ENCODE assay signal across 24 cellular contexts in the genomic region with DNA sequence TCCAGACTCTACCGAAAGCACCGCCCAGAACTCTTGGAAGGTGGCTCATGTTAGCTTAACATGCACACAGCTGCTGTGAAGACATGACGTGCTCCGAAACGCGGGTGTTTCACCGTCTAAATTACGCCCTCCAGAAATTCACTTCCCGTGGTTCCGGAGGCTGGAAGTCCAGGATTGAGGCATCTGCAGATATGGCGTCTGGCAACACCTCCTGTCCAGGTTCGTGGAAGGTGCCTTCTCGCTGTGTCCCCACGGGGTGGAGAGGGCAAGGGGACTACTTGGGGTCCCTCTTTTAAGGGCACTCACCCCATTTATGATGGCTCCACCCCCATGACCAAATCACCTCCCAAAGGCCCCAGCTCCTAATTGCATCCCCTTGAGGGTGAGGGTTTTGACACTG.
DNase-seq lines count a peak whose midpoint lies in the region; FAIRE-seq and TF ChIP-seq lines count a peak whose summit lies in the region.
"Had no signal": no experiment of that assay in that cellular context is flagged by ENCODE, and none has a peak within 500 bp of the region (broad histone marks: within the 10 kb centered on the region; RNA-seq: fewer than 3 reads in every experiment).

No MANE protein-coding gene starts in this region.

- no peak overlapping the region for H3T11ph ChIP-seq in H9 (ENCODE audit: low read length)

- TF ChIP-seq POLR2A in H1 (IDR thresholded peaks at IDR 0.05; ENCODE audit: control extremely low read depth in 1 of 2, low read depth in 2 of 2, low read length in 2 of 2) (no peak), Peyer's patch (IDR thresholded peaks at IDR 0.05) (no peak)

- H3K56ac ChIP-seq in H9 (ENCODE audit: insufficient read length, low read depth, low read length) (no peak overlapping the region), H1 (replicated peaks; ENCODE audit: insufficient read length, low read depth, low read length) (no peak overlapping the region)

- H2AFZ ChIP-seq in H9 (ENCODE audit: low read length) (no peak overlapping the region), H1 (ENCODE audit: low read length) (no peak overlapping the region), smooth muscle cell (ENCODE audit: low read depth) (no peak overlapping the region)

- H3F3A ChIP-seq in smooth muscle cell (ENCODE audit: low read depth) = no peaks in the 10 kb centered on the region

- H4K20me1 ChIP-seq in BLaER1 = no peaks in the 10 kb centered on the region
- H4K20me1 ChIP-seq in BLaER1 treated with 17β-estradiol and CSF1 and Interleukin-3, amounts not matched to agents 10 nM and 100 nM = no peaks in the 10 kb centered on the region
- no peaks in the 10 kb centered on the region for H4K20me1 ChIP-seq in H9 (ENCODE audit: control insufficient read depth, insufficient read depth, insufficient read length)
- H4K20me1 ChIP-seq in H1 (replicated peaks in 1 of 2; ENCODE audit: control insufficient read depth in 1 of 2, insufficient read depth in 2 of 2, low read length in 2 of 2) = no peaks in the 10 kb centered on the region
- H4K20me1 ChIP-seq in smooth muscle cell (ENCODE audit: low read depth) = no peaks in the 10 kb centered on the region

- H3K27ac ChIP-seq in BLaER1 (peak overlapping the region; percentile 11; the same call in 1 of the 2 replicates), H9 (ENCODE audit: insufficient read length, low read depth, low read length) (no peak overlapping the region), H1 (ENCODE audit: low read depth, low read length) (no peak overlapping the region), smooth muscle cell (ENCODE audit: low read depth) (no peak overlapping the region), Peyer's patch (no peak overlapping the region)
- H3K27ac ChIP-seq in BLaER1 treated with 17β-estradiol and CSF1 and Interleukin-3, amounts not matched to agents 10 nM and 100 nM = peak overlapping the region in 3 of 11 experiments; percentile 42 to 89 (median 89); a peak in 4 of 22 replicates
- H3K27ac ChIP-seq: C4-2B had no signal

- H4K91ac ChIP-seq in H9 (ENCODE audit: insufficient read length, low read depth, low read length) = no peak overlapping the region
- H4K91ac ChIP-seq in H1 (replicated peaks; ENCODE audit: insufficient read length, low read length) = peak overlapping the region; percentile 100

- H3K36me3 ChIP-seq in BLaER1 (no peaks in the 10 kb centered on the region), H1 (ENCODE audit: control insufficient read depth in 2 of 4, insufficient read depth in 4 of 4, low read length in 3 of 4) (0 out of 8 replicates have a peak, but pooled peaks cover 0 to 2% (median 0%) of the 10 kb centered on the region in 4 experiments), smooth muscle cell (ENCODE audit: low read depth) (no peaks in the 10 kb centered on the region), Peyer's patch (no peaks in the 10 kb centered on the region)
- H3K36me3 ChIP-seq in BLaER1 treated with 17β-estradiol and CSF1 and Interleukin-3, amounts not matched to agents 10 nM and 100 nM = no peaks in the 10 kb centered on the region

- no peak overlapping the region for H3K23ac ChIP-seq in H9 (ENCODE audit: insufficient read length, low read depth, low read length)
- H3K23ac ChIP-seq in H1 (ENCODE audit: insufficient read length) = no peak overlapping the region

- no peak overlapping the region for H4K8ac ChIP-seq in H9 (replicated peaks; ENCODE audit: insufficient read length, low read depth, low read length)
- no peak overlapping the region for H4K8ac ChIP-seq in H1 (ENCODE audit: extremely low read depth, insufficient read depth, low read length)

- H2AK5ac ChIP-seq in H9 (ENCODE audit: insufficient read length, low read length) (no peak overlapping the region), H1 (ENCODE audit: low read depth, low read length) (peak overlapping the region; percentile 99)

- CTCF ChIA-PET in H1 (lab: Charles Lee; ENCODE audit: partially characterized antibody) = interaction anchor here (0.7 to 1.7 kb wide), 2 partner anchors 15 to 20 kb away, joined by 3 read pairs; no protein-coding TSS in a partner anchor

- H3K4me3 ChIP-seq in BLaER1 = no peak overlapping the region
- H3K4me3 ChIP-seq in BLaER1 treated with 17β-estradiol and CSF1 and Interleukin-3, amounts not matched to agents 10 nM and 100 nM = no peak overlapping the region
- no peak overlapping the region for H3K4me3 ChIP-seq in H1 (ENCODE audit: extremely low read depth in 1 of 4, insufficient read depth in 2 of 4, low read depth in 3 of 4, low read length in 4 of 4)
- no peak overlapping the region for H3K4me3 ChIP-seq in smooth muscle cell
- H3K4me3 ChIP-seq in Peyer's patch = no peak overlapping the region
- H3K4me3 ChIP-seq: GM12878 had no signal

- FAIRE-seq in H1 (lab: Jason Lieb, UNC) = no peak
- FAIRE-seq: A204.1, D721Med, GM12878, GM12892, GM18507 had no signal

- peaks cover 1% of the 10 kb centered on the region; the same call in 1 of the 2 replicates for H3K27me3 Mint-ChIP-seq in H9 (ENCODE audit: low read depth)
- H3K27me3 Mint-ChIP-seq: B cell had no signal

- H2BK120ac ChIP-seq in H9 (ENCODE audit: low read depth, low read length, poor library complexity, severe bottlenecking) = no peak overlapping the region
- peak overlapping the region; percentile 12 for H2BK120ac ChIP-seq in H1 (replicated peaks; ENCODE audit: low read depth, low read length)

- H2BK15ac ChIP-seq in H9 (ENCODE audit: low read depth, low read length) (no peak overlapping the region), H1 (ENCODE audit: low read length) (peak overlapping the region; percentile 36; the same call in 1 of the 2 replicates)

- H3K18ac ChIP-seq in H9 (ENCODE audit: insufficient read length, low read depth, low read length) (peak overlapping the region; percentile 36), H1 (ENCODE audit: extremely low read depth, low read length) (peak overlapping the region; percentile 93)

- H2BK5ac ChIP-seq in H9 (ENCODE audit: insufficient read length, low read length) (no peak overlapping the region), H1 (ENCODE audit: low read depth, low read length) (peak overlapping the region; percentile 100; the same call in 1 of the 2 replicates)

- no peak for TF ChIP-seq EP300 in H1 (IDR thresholded peaks at IDR 0.05; ENCODE audit: borderline replicate concordance in 1 of 2, low read depth in 2 of 2, low read length in 2 of 2)

- H3K4me2 ChIP-seq in BLaER1 (peak overlapping the region; percentile 86), H9 (ENCODE audit: insufficient read depth, insufficient read length, low read length) (no peak overlapping the region), H1 (ENCODE audit: insufficient read depth in 1 of 2, low read depth in 2 of 2, low read length in 2 of 2) (no peak overlapping the region), smooth muscle cell (no peak overlapping the region)
- H3K4me2 ChIP-seq in BLaER1 treated with 17β-estradiol and CSF1 and Interleukin-3, amounts not matched to agents 10 nM and 100 nM = peak overlapping the region in 8 of 11 experiments; percentile 23 to 92 (median 87); a peak in 15 of 22 replicates

- H3K23me2 ChIP-seq in H9 (ENCODE audit: insufficient read length, low read depth, low read length, poor library complexity, severe bottlenecking) = no peaks in the 10 kb centered on the region
- H3K23me2 ChIP-seq in H1 (ENCODE audit: low read depth, low read length) = no peaks in the 10 kb centered on the region

- no peaks in the 10 kb centered on the region; a peak in 3 of 5 replicates for H3K9me3 Mint-ChIP-seq in H9

- H3K79me2 ChIP-seq in H9 (ENCODE audit: insufficient read depth, low read length) = no peaks in the 10 kb centered on the region
- no peaks in the 10 kb centered on the region for H3K79me2 ChIP-seq in H1 (ENCODE audit: control insufficient read depth in 1 of 2, insufficient read depth in 2 of 2, low read length in 2 of 2)
- H3K79me2 ChIP-seq in smooth muscle cell (ENCODE audit: low read depth) = no peaks in the 10 kb centered on the region

- DNase-seq in H9 = no peak
- DNase-seq in H1 (ENCODE audit: low read depth in 1 of 2, low spot score in 2 of 2) = no peak
- DNase-seq in activated T-cell treated with anti-CD3 and anti-CD28 coated beads, Interleukin-2, amount 50 U/mL, for 1 hour = no peak
- DNase-seq in Ammon's horn (ENCODE audit: low spot score) = no peak
- no peak for DNase-seq in smooth muscle cell (lab: John Stamatoyannopoulos, UW; ENCODE audit: unreplicated experiment)
- DNase-seq in Peyer's patch = no peak
- DNase-seq: 8988T; ACHN; Caco-2; Calu3; CD4-positive, alpha-beta T cell; CD8-positive, alpha-beta T cell; DMS79 treated with DMSO at 0.1 percent for 48 hours; EL; GDM1 had no signal

- no peak for TF ChIP-seq RAD21 in H1 (IDR thresholded peaks at IDR 0.05 in 1 of 2, conservative IDR thresholded peaks at IDR 0.05 in 1 of 2; ENCODE audit: low read depth in 2 of 2, low read length in 2 of 2)

- H2BK12ac ChIP-seq in H9 (ENCODE audit: insufficient read length, low read depth, low read length) (no peak overlapping the region), H1 (ENCODE audit: low read depth, low read length) (peak overlapping the region; percentile 99; the same call in 1 of the 2 replicates)

- WGBS in H9 (ENCODE audit: extremely low coverage, insufficient read length, low lambda C conversion rate) = no CpG with 5 or more reads among the region's 14 CpGs
- WGBS in H1 (ENCODE audit: extremely low coverage in 1 of 2, insufficient coverage in 1 of 2, insufficient read length in 1 of 2, insufficient replicate concordance in 2 of 2, low coverage in 1 of 2, low lambda C conversion rate in 2 of 2, missing lambda C conversion rate in 1 of 2), 2 experiments = 95% methylated on average over 14 of the region's 14 CpGs; no CpG with 5 or more reads in 1 of the 2 experiments
- WGBS in smooth muscle cell (ENCODE audit: low lambda C conversion rate) = 87% methylated on average over 14 of the region's 14 CpGs

- H3K36me3 Mint-ChIP-seq in H9 (ENCODE audit: insufficient read depth in 1 of 3, low read depth in 3 of 3) = peaks cover 0 to 8% (median 0%) of the 10 kb centered on the region in 3 experiments; a peak in 1 of 7 replicates
- H3K36me3 Mint-ChIP-seq: CD8-positive, alpha-beta T cell had no signal

- peaks cover 53 to 56% of the 10 kb centered on the region in 2 experiments for H3K4me1 Mint-ChIP-seq in H9
- H3K4me1 Mint-ChIP-seq: B cell had no signal

- no peak overlapping the region for H3K14ac ChIP-seq in H9 (ENCODE audit: insufficient read depth, low read length)
- no peak overlapping the region for H3K14ac ChIP-seq in H1 (ENCODE audit: insufficient read length)

- POLR2A ChIA-PET in H1 (lab: Charles Lee; ENCODE audit: partially characterized antibody) = interaction anchor here (1.9 kb wide), 1 partner anchor 10 kb away, joined by 5 read pairs; no protein-coding TSS in a partner anchor

- H3K9me3 ChIP-seq in BLaER1 (no peaks in the 10 kb centered on the region), H9 (ENCODE audit: control insufficient read depth, low read depth, low read length) (no peaks in the 10 kb centered on the region), H1 (ENCODE audit: insufficient read depth in 2 of 2, low read depth in 1 of 2, low read length in 1 of 2) (no peaks in the 10 kb centered on the region), smooth muscle cell (replicated peaks; ENCODE audit: low read depth) (no peaks in the 10 kb centered on the region), Peyer's patch (no peaks in the 10 kb centered on the region)
- no peaks in the 10 kb centered on the region for H3K9me3 ChIP-seq in BLaER1 treated with 17β-estradiol and CSF1 and Interleukin-3, amounts not matched to agents 10 nM and 100 nM (replicated peaks in 1 of 11)
- H3K9me3 ChIP-seq: Caco-2 had no signal

- H3K4me1 ChIP-seq in BLaER1 (peaks cover 56% of the 10 kb centered on the region), H9 (ENCODE audit: insufficient read depth, low read length) (peaks cover 8% of the 10 kb centered on the region; the same call in 1 of the 2 replicates), H1 (replicated peaks in 1 of 4; ENCODE audit: control insufficient read depth in 3 of 4, insufficient read depth in 4 of 4, low read length in 3 of 4) (peaks cover 11 to 46% (median 30%) of the 10 kb centered on the region in 4 experiments), smooth muscle cell (ENCODE audit: low read depth) (peaks cover 28% of the 10 kb centered on the region), Peyer's patch (no peaks in the 10 kb centered on the region)
- peaks cover 27 to 60% (median 55%) of the 10 kb centered on the region in 10 experiments for H3K4me1 ChIP-seq in BLaER1 treated with 17β-estradiol and CSF1 and Interleukin-3, amounts not matched to agents 10 nM and 100 nM
- H3K4me1 ChIP-seq: Caco-2 had no signal

- H3K9ac ChIP-seq in BLaER1 (no peak overlapping the region), H9 (ENCODE audit: extremely low read depth, insufficient read length, low read length) (no peak overlapping the region), H1 (replicated peaks in 1 of 4; ENCODE audit: extremely low read depth in 1 of 4, low read depth in 3 of 4, low read length in 3 of 4) (no peak overlapping the region), smooth muscle cell (ENCODE audit: low read depth) (no peak overlapping the region)
- no peak overlapping the region for H3K9ac ChIP-seq in BLaER1 treated with 17β-estradiol and CSF1 and Interleukin-3, amounts not matched to agents 10 nM and 100 nM

- H3K4ac ChIP-seq in H9 (ENCODE audit: low read depth, low read length) (no peak overlapping the region), H1 (replicated peaks; ENCODE audit: insufficient read length, low read depth, low read length) (peak overlapping the region; percentile 86)

- H2BK20ac ChIP-seq in H9 (ENCODE audit: low read depth, low read length, poor library complexity, severe bottlenecking) (no peak overlapping the region), H1 (ENCODE audit: low read length) (peak overlapping the region; percentile 100)

- H3K79me1 ChIP-seq in H9 (ENCODE audit: insufficient read depth, low read depth, low read length, poor library complexity, severe bottlenecking) = no peaks in the 10 kb centered on the region
- no peaks in the 10 kb centered on the region for H3K79me1 ChIP-seq in H1 (ENCODE audit: low read depth, low read length)

- peak overlapping the region in 1 of 3 experiments; percentile 54; a peak in 1 of 7 replicates for H3K27ac Mint-ChIP-seq in H9
- H3K27ac Mint-ChIP-seq: B cell; CD4-positive, alpha-beta T cell; CD8-positive, alpha-beta T cell had no signal

- TF ChIP-seq CTCF in H9 (conservative IDR thresholded peaks at IDR 0.05) (no peak), H1 (IDR thresholded peaks at IDR 0.05; ENCODE audit: control extremely low read depth in 1 of 3, insufficient read depth in 1 of 3, low read depth in 1 of 3, low read length in 3 of 3) (no peak), smooth muscle cell (IDR thresholded peaks at IDR 0.05; ENCODE audit: borderline replicate concordance, insufficient read depth, poor library complexity, severe bottlenecking) (no peak), Peyer's patch (IDR thresholded peaks at IDR 0.05) (no peak)

- H4K5ac ChIP-seq in H9 (ENCODE audit: insufficient read length, low read depth, low read length) = no peak overlapping the region
- peak overlapping the region; percentile 16 for H4K5ac ChIP-seq in H1 (ENCODE audit: insufficient read length, low read depth, low read length)

- H3K4me3 Mint-ChIP-seq in H9 = no peak overlapping the region
- H3K4me3 Mint-ChIP-seq: B cell; CD4-positive, alpha-beta T cell; CD8-positive, alpha-beta T cell had no signal

- H3K27me3 ChIP-seq in BLaER1 (peaks cover 11% of the 10 kb centered on the region), H9 (ENCODE audit: insufficient read depth, low read length) (no peaks in the 10 kb centered on the region), H1 (replicated peaks in 1 of 4; ENCODE audit: control insufficient read depth in 3 of 4, extremely low read depth in 1 of 4, insufficient read depth in 3 of 4, low read length in 3 of 4) (no peaks in the 10 kb centered on the region; a peak in 2 of 7 replicates), smooth muscle cell (ENCODE audit: low read depth) (peaks cover 51% of the 10 kb centered on the region), Peyer's patch (no peaks in the 10 kb centered on the region)
- peaks cover 10 to 30% (median 18%) of the 10 kb centered on the region in 11 experiments; a peak in 21 of 22 replicates for H3K27me3 ChIP-seq in BLaER1 treated with 17β-estradiol and CSF1 and Interleukin-3, amounts not matched to agents 10 nM and 100 nM

Comparison
In these comparisons a context has a peak if more than half of its experiments do, and no peak if none do; other contexts are left out.
1. H3K4me2 ChIP-seq: peak in BLaER1 (single experiment) and BLaER1 treated with 17β-estradiol and CSF1 and Interleukin-3, amounts not matched to agents 10 nM and 100 nM (8 of 11); none in H9 (single experiment), H1 (0 of 2) and smooth muscle cell (single experiment).